ENCODE assay signal across 36 cellular contexts in genomic region chr11:27253200-27253599, GRCh38.
"Had no signal": no experiment of that assay in that cellular context is flagged by ENCODE, and none has a peak within 500 bp of the region (broad histone marks: within the 10 kb centered on the region; RNA-seq: fewer than 3 reads in every experiment).

No MANE protein-coding gene starts in this region.

- H3K36me3 ChIP-seq: MG63, Peyer's patch, SJSA1 had no signal

- H3K27ac Mint-ChIP-seq: activated CD4-positive, alpha-beta T cell treated with anti-CD3 and anti-CD28 coated beads for 36 hours; activated CD4-positive, alpha-beta T cell treated with anti-CD3 and anti-CD28 coated beads, Interleukin-2, amount 10 ng/mL, durations not matched to agents 7 days and 5 days; activated CD8-positive, alpha-beta T cell treated with anti-CD3 and anti-CD28 coated beads, Interleukin-2, amount 10 ng/mL, durations not matched to agents 7 days and 5 days; activated naive CD4-positive, alpha-beta T cell treated with anti-CD3 and anti-CD28 coated beads, Interleukin-2, amount 50 U/mL, for 24 hours; activated naive CD8-positive, alpha-beta T cell treated with anti-CD3 and anti-CD28 coated beads, Interleukin-2, amount 10 ng/mL, durations not matched to agents 7 days and 5 days; activated T-cell treated with anti-CD3 and anti-CD28 coated beads, Interleukin-2, amount 50 U/mL, for 24 hours; activated T-helper 2 cell treated with anti-CD3 and anti-CD28 coated beads, Interferon-gamma antibody, Interleukin-2, Interleukin-4, amounts not matched to agents 10 μg/mL and 5 μg/mL and 100 μg/mL, durations not matched to agents 14 hours and 24 hours and 36 hours; T-helper 1 cell treated with Interleukin-12 subunit alpha and Interleukin-12 subunit beta and Interleukin-4 antibody, amounts not matched to agents 30 μg/mL and 1 μg/mL, for 36 hours; T-helper 2 cell treated with Interferon-gamma antibody and Interleukin-4, amounts not matched to agents 5 μg/mL and 100 μg/mL, for 36 hours; WTC11 had no signal

- H3K4me2 ChIP-seq: SK-N-SH had no signal

- FAIRE-seq: bronchial epithelial cell, TTC549 had no signal

- H3K4me3 ChIP-seq: MG63, Peyer's patch, SJSA1 had no signal

- H3K4me1 ChIP-seq: Peyer's patch, SJSA1 had no signal

- H3K27ac ChIP-seq: Peyer's patch, SJSA1 had no signal

- H3K9me3 ChIP-seq: MG63, Peyer's patch, SJSA1, SK-N-SH had no signal

- H3K4me3 Mint-ChIP-seq: activated CD4-positive, alpha-beta T cell treated with anti-CD3 and anti-CD28 coated beads for 36 hours; activated CD4-positive, alpha-beta T cell treated with anti-CD3 and anti-CD28 coated beads, Interleukin-2, amount 10 ng/mL, durations not matched to agents 7 days and 5 days; activated CD8-positive, alpha-beta T cell treated with anti-CD3 and anti-CD28 coated beads, Interleukin-2, amount 10 ng/mL, durations not matched to agents 7 days and 5 days; activated naive CD4-positive, alpha-beta T cell treated with anti-CD3 and anti-CD28 coated beads, Interleukin-2, amount 50 U/mL, for 24 hours; activated naive CD8-positive, alpha-beta T cell treated with anti-CD3 and anti-CD28 coated beads, Interleukin-2, amount 10 ng/mL, durations not matched to agents 7 days and 5 days; activated T-cell treated with anti-CD3 and anti-CD28 coated beads, Interleukin-2, amount 50 U/mL, for 24 hours; brain; T-helper 1 cell treated with Interleukin-12 subunit alpha and Interleukin-12 subunit beta and Interleukin-4 antibody, amounts not matched to agents 30 μg/mL and 1 μg/mL, for 36 hours; T-helper 2 cell treated with Interferon-gamma antibody and Interleukin-4, amounts not matched to agents 5 μg/mL and 100 μg/mL, for 36 hours; WTC11 had no signal

- ATAC-seq: activated CD4-positive, alpha-beta T cell treated with anti-CD3 and anti-CD28 coated beads for 36 hours; activated CD4-positive, CD25-positive, alpha-beta regulatory T cell treated with anti-CD3 and anti-CD28 coated beads, Interleukin-2, amount 50 U/mL, for 24 hours; activated CD8-positive, alpha-beta T cell treated with anti-CD3 and anti-CD28 coated beads, Interleukin-2, amount 10 ng/mL, durations not matched to agents 7 days and 5 days; WTC11 had no signal

- H3K9ac ChIP-seq: SK-N-SH had no signal

- H3K27me3 ChIP-seq: MG63, Peyer's patch, SJSA1 had no signal

- H3K36me3 Mint-ChIP-seq: activated naive CD4-positive, alpha-beta T cell treated with anti-CD3 and anti-CD28 coated beads, Interleukin-2, amount 50 U/mL, for 24 hours; activated naive CD8-positive, alpha-beta T cell treated with anti-CD3 and anti-CD28 coated beads, Interleukin-2, amount 10 ng/mL, durations not matched to agents 7 days and 5 days; brain had no signal

- DNase-seq: activated CD4-positive, alpha-beta T cell treated with anti-CD3 and anti-CD28 coated beads for 36 hours; activated CD4-positive, alpha-beta T cell treated with anti-CD3 and anti-CD28 coated beads, Interleukin-2, amount 10 ng/mL, durations not matched to agents 7 days and 5 days; activated CD4-positive, alpha-beta T cell treated with anti-CD3 and anti-CD28 coated beads, Interleukin-2, amount 50 U/mL, for 48 hours; activated CD8-positive, alpha-beta T cell treated with anti-CD3 and anti-CD28 coated beads, Interleukin-2, amount 10 ng/mL, durations not matched to agents 7 days and 5 days; activated gamma-delta T cell; activated naive CD4-positive, alpha-beta T cell treated with Interleukin-2 at 50 U/mL for 16 hours; activated naive CD8-positive, alpha-beta T cell treated with anti-CD3 and anti-CD28 coated beads, Interleukin-2, amount 10 ng/mL, durations not matched to agents 7 days and 5 days; activated T-cell treated with anti-CD3 and anti-CD28 coated beads, Interleukin-2, amount 50 U/mL, for 24 hours; caudate nucleus; cerebellar nuclear complex; Kasumi-1; MG63; NCI-H1105; NCI-H1417 treated with DMSO at 0.1 percent for 48 hours; NCI-H187 treated with DMSO at 0.1 percent for 48 hours; NCI-H2081; NCI-H2171 treated with DMSO at 0.1 percent for 48 hours; NCI-H2227 treated with DMSO at 0.1 percent for 48 hours; NCI-H446; NCI-H510A treated with DMSO at 0.1 percent for 48 hours; NCI-H526 treated with DMSO at 0.1 percent for 48 hours; NCI-H774; Peyer's patch; RPMI8226; SHP77 treated with DMSO at 0.1 percent for 48 hours; SK-N-SH had no signal

- H3K9me3 Mint-ChIP-seq: activated CD4-positive, alpha-beta T cell treated with anti-CD3 and anti-CD28 coated beads, Interleukin-2, amount 10 ng/mL, durations not matched to agents 7 days and 5 days; activated naive CD4-positive, alpha-beta T cell treated with anti-CD3 and anti-CD28 coated beads, Interleukin-2, amount 50 U/mL, for 24 hours; activated naive CD8-positive, alpha-beta T cell treated with anti-CD3 and anti-CD28 coated beads, Interleukin-2, amount 10 ng/mL, durations not matched to agents 7 days and 5 days; activated T-cell treated with anti-CD3 and anti-CD28 coated beads, Interleukin-2, amount 50 U/mL, for 24 hours; activated T-helper 2 cell treated with anti-CD3 and anti-CD28 coated beads, Interferon-gamma antibody, Interleukin-2, Interleukin-4, amounts not matched to agents 10 μg/mL and 5 μg/mL and 100 μg/mL, durations not matched to agents 14 hours and 24 hours and 36 hours; T-helper 1 cell treated with Interleukin-12 subunit alpha and Interleukin-12 subunit beta and Interleukin-4 antibody, amounts not matched to agents 30 μg/mL and 1 μg/mL, for 36 hours; T-helper 2 cell treated with Interferon-gamma antibody and Interleukin-4, amounts not matched to agents 5 μg/mL and 100 μg/mL, for 36 hours had no signal

- H3K4me1 Mint-ChIP-seq: activated CD4-positive, alpha-beta T cell treated with anti-CD3 and anti-CD28 coated beads for 36 hours; activated CD4-positive, alpha-beta T cell treated with anti-CD3 and anti-CD28 coated beads, Interleukin-2, amount 10 ng/mL, durations not matched to agents 7 days and 5 days; activated naive CD4-positive, alpha-beta T cell treated with anti-CD3 and anti-CD28 coated beads, Interleukin-2, amount 50 U/mL, for 24 hours had no signal
